1 cellular context compared by ENCODE assay signal in genomic region chr21:45959182-45959581, GRCh38.
TF ChIP-seq lines count a peak whose summit lies in the region.

No MANE protein-coding gene starts in this region.

TF ChIP-seq in IMR-90, 13 proteins besides CTCF, POLR2A, EP300 and RAD21 (continued from another document):
- TF ChIP-seq ELK1 (IDR thresholded peaks at IDR 0.05; ENCODE audit: borderline replicate concordance, low read depth, low read length) (no peak), NFE2L2 (IDR thresholded peaks at IDR 0.05; ENCODE audit: low read depth, low read length) (no peak), MAZ (IDR thresholded peaks at IDR 0.05; ENCODE audit: borderline replicate concordance, low read depth, low read length) (no peak), MAFK (IDR thresholded peaks at IDR 0.05; ENCODE audit: low read depth, low read length) (no peak)
